32 cellular contexts compared by ENCODE assay signal in genomic region chr16:72285728-72286127, GRCh38.
DNase-seq lines count a peak whose midpoint lies in the region; ATAC-seq, FAIRE-seq and TF ChIP-seq lines count a peak whose summit lies in the region.
"Had no signal": no experiment of that assay in that cellular context is flagged by ENCODE, and none has a peak within 500 bp of the region (broad histone marks: within the 10 kb centered on the region; RNA-seq: fewer than 3 reads in every experiment).

No MANE protein-coding gene starts in this region.

- H3K4me3 ChIP-seq in HUES64 (ENCODE audit: low read length), result no peak overlapping the region
- H3K4me3 ChIP-seq in astrocyte (ENCODE audit: insufficient read depth, low read depth, low read length), result no peak overlapping the region
- no peak overlapping the region for H3K4me3 ChIP-seq in fibroblast of villous mesenchyme (ENCODE audit: low read depth, low read length)
- no peak overlapping the region for H3K4me3 ChIP-seq in upper lobe of right lung
- no peak overlapping the region for H3K4me3 ChIP-seq in neural progenitor cell
- H3K4me3 ChIP-seq: adrenal gland, esophagus muscularis mucosa, PC-9, right atrium auricular region had no signal

- H3K27me3 ChIP-seq in HUES64 (ENCODE audit: insufficient read depth, low read length) (no peaks in the 10 kb centered on the region), astrocyte (ENCODE audit: insufficient read depth, low read length) (no peaks in the 10 kb centered on the region), upper lobe of right lung (no peaks in the 10 kb centered on the region), neural progenitor cell (no peaks in the 10 kb centered on the region)
- H3K27me3 ChIP-seq: adrenal gland, esophagus muscularis mucosa, right atrium auricular region had no signal

- H3K9me3 Mint-ChIP-seq in astrocyte (ENCODE audit: unreplicated experiment) (peaks cover 3% of the 10 kb centered on the region), neural progenitor cell (no peaks in the 10 kb centered on the region)
- H3K9me3 Mint-ChIP-seq: activated naive CD4-positive, alpha-beta T cell treated with anti-CD3 and anti-CD28 coated beads for 36 hours; endodermal cell; nephron; type B pancreatic cell had no signal

- H3K9me3 ChIP-seq in HUES64 (ENCODE audit: insufficient read depth, low read depth, low read length) (no peaks in the 10 kb centered on the region), astrocyte (ENCODE audit: insufficient read depth, low read depth, low read length) (no peaks in the 10 kb centered on the region), upper lobe of right lung (no peaks in the 10 kb centered on the region), neural progenitor cell (ENCODE audit: low read depth) (no peaks in the 10 kb centered on the region)
- H3K9me3 ChIP-seq: adrenal gland, esophagus muscularis mucosa, right atrium auricular region had no signal

- peaks cover 4% of the 10 kb centered on the region for H3K36me3 Mint-ChIP-seq in astrocyte (ENCODE audit: low read depth, unreplicated experiment)
- peaks cover 6% of the 10 kb centered on the region for H3K36me3 Mint-ChIP-seq in neural progenitor cell
- H3K36me3 Mint-ChIP-seq: type B pancreatic cell had no signal

- no peak overlapping the region for H3K27ac Mint-ChIP-seq in astrocyte (ENCODE audit: unreplicated experiment)
- H3K27ac Mint-ChIP-seq in neural progenitor cell, result no peak overlapping the region
- H3K27ac Mint-ChIP-seq: activated naive CD4-positive, alpha-beta T cell treated with anti-CD3 and anti-CD28 coated beads for 36 hours; dendritic cell treated with granulocyte-macrophage colony-stimulating factor and Interleukin-4, amounts not matched to agents 40 ng/mL and 50 ng/mL, for 4 days; endodermal cell; nephron had no signal

- peak; percentile 23 for ATAC-seq in upper lobe of right lung
- ATAC-seq: HCT116 had no signal

- H3K4me1 Mint-ChIP-seq in astrocyte (ENCODE audit: low read depth, unreplicated experiment) (peaks cover 10% of the 10 kb centered on the region), neural progenitor cell (peaks cover 6% of the 10 kb centered on the region)
- H3K4me1 Mint-ChIP-seq: nephron had no signal

- H3K27me3 Mint-ChIP-seq in astrocyte (ENCODE audit: low read depth, unreplicated experiment) (no peaks in the 10 kb centered on the region), neural progenitor cell (ENCODE audit: insufficient read depth, low read depth) (peaks cover 3% of the 10 kb centered on the region)
- H3K27me3 Mint-ChIP-seq: dendritic cell treated with granulocyte-macrophage colony-stimulating factor and Interleukin-4, amounts not matched to agents 40 ng/mL and 50 ng/mL, for 4 days; type B pancreatic cell had no signal

- H4K20me1 ChIP-seq in astrocyte (ENCODE audit: insufficient read depth, low read length), result no peaks in the 10 kb centered on the region
- H4K20me1 ChIP-seq in neural progenitor cell (ENCODE audit: low read depth), result no peaks in the 10 kb centered on the region

- H3K9ac ChIP-seq in HUES64 (ENCODE audit: low read depth, low read length) (no peak overlapping the region), astrocyte (ENCODE audit: low read length) (no peak overlapping the region), neural progenitor cell (no peak overlapping the region)
- H3K9ac ChIP-seq: parathyroid adenoma had no signal

- no peak for FAIRE-seq in astrocyte (lab: Jason Lieb, UNC)
- FAIRE-seq: GM19239, keratinocyte had no signal

- H3K4me1 ChIP-seq in HUES64 (ENCODE audit: insufficient read depth, low read length), result peaks cover 17% of the 10 kb centered on the region
- peaks cover 1% of the 10 kb centered on the region for H3K4me1 ChIP-seq in astrocyte (ENCODE audit: insufficient read depth, low read length)
- no peaks in the 10 kb centered on the region for H3K4me1 ChIP-seq in upper lobe of right lung
- H3K4me1 ChIP-seq in neural progenitor cell, result no peaks in the 10 kb centered on the region
- H3K4me1 ChIP-seq: adrenal gland, parathyroid adenoma, right atrium auricular region had no signal

- H3K4me3 Mint-ChIP-seq in astrocyte (ENCODE audit: unreplicated experiment), result no peak overlapping the region
- no peak overlapping the region for H3K4me3 Mint-ChIP-seq in neural progenitor cell
- H3K4me3 Mint-ChIP-seq: activated naive CD4-positive, alpha-beta T cell treated with anti-CD3 and anti-CD28 coated beads for 36 hours; dendritic cell treated with granulocyte-macrophage colony-stimulating factor and Interleukin-4, amounts not matched to agents 40 ng/mL and 50 ng/mL, for 4 days; endodermal cell; nephron; type B pancreatic cell had no signal

- H3K36me3 ChIP-seq in HUES64 (ENCODE audit: insufficient read depth, low read length), result no peaks in the 10 kb centered on the region
- no peaks in the 10 kb centered on the region for H3K36me3 ChIP-seq in astrocyte (ENCODE audit: insufficient read depth, low read length)
- no peaks in the 10 kb centered on the region for H3K36me3 ChIP-seq in upper lobe of right lung
- no peaks in the 10 kb centered on the region for H3K36me3 ChIP-seq in neural progenitor cell
- H3K36me3 ChIP-seq: adrenal gland, esophagus muscularis mucosa, right atrium auricular region had no signal

- H3K27ac ChIP-seq in HUES64 (ENCODE audit: low read depth, low read length) (peak overlapping the region; percentile 42; the same call in 1 of the 2 replicates), astrocyte (ENCODE audit: low read depth, low read length) (no peak overlapping the region), upper lobe of right lung (no peak overlapping the region), neural progenitor cell (no peak overlapping the region)
- H3K27ac ChIP-seq: adrenal gland, C4-2B, esophagus muscularis mucosa, parathyroid adenoma, PC-9, right atrium auricular region had no signal

- H2AFZ ChIP-seq in astrocyte (ENCODE audit: low read depth, low read length) (no peak overlapping the region), neural progenitor cell (replicated peaks) (no peak overlapping the region)
- H2AFZ ChIP-seq: parathyroid adenoma, PC-9 had no signal

- TF ChIP-seq CTCF in astrocyte (IDR thresholded peaks at IDR 0.05; ENCODE audit: insufficient read depth, low read depth, low read length), result no peak
- TF ChIP-seq CTCF in fibroblast of villous mesenchyme (IDR thresholded peaks at IDR 0.05; ENCODE audit: insufficient read depth, low read depth, low read length), result no peak
- no peak for TF ChIP-seq CTCF in upper lobe of right lung (IDR thresholded peaks at IDR 0.05)
- TF ChIP-seq CTCF in neural progenitor cell (IDR thresholded peaks at IDR 0.05), result no peak

- no peaks in the 10 kb centered on the region for H3K79me2 ChIP-seq in astrocyte (ENCODE audit: insufficient read depth, low read length)
- H3K79me2 ChIP-seq in neural progenitor cell (ENCODE audit: low read depth), result no peaks in the 10 kb centered on the region
- H3K79me2 ChIP-seq: parathyroid adenoma had no signal

- no peaks in the 10 kb centered on the region for H3F3A ChIP-seq in neural progenitor cell (ENCODE audit: low read depth)

- DNase-seq in astrocyte (ENCODE audit: low read depth), result peak; percentile 14
- peak; percentile 7 for DNase-seq in fibroblast of villous mesenchyme (ENCODE audit: low read depth)
- no peak for DNase-seq in upper lobe of right lung
- no peak for DNase-seq in neural progenitor cell (ENCODE audit: low spot score)
- DNase-seq in germinal center (ENCODE audit: low spot score), result no peak
- DNase-seq in NCI-H82 treated with DMSO at 0.1 percent for 48 hours (lab: John Stamatoyannopoulos, UW; ENCODE audit: unreplicated experiment), result no peak
- DNase-seq: activated CD4-positive, alpha-beta T cell treated with anti-CD3 and anti-CD28 coated beads, Interleukin-2, amount 50 U/mL, for 4 hours; activated CD4-positive, CD25-positive, alpha-beta regulatory T cell; activated naive CD4-positive, alpha-beta T cell treated with anti-CD3 and anti-CD28 coated beads for 36 hours; adrenal gland; DMS79; GF-D8; NCI-H1092 treated with DMSO at 0.1 percent for 48 hours; NCI-H187 treated with DMSO at 0.1 percent for 48 hours; NCI-H2171 treated with DMSO at 0.1 percent for 48 hours; NCI-H524; NK-92 treated with Interleukin-12 subunit alpha and Interleukin-12 subunit beta, amount 100 ng/mL, for 24 hours; PC-9; Right ventricle myocardium superior; T1000 had no signal

- H3K4me2 ChIP-seq in astrocyte (ENCODE audit: low read length), result no peak overlapping the region
- H3K4me2 ChIP-seq in neural progenitor cell, result no peak overlapping the region
- H3K4me2 ChIP-seq: PC-9 had no signal

- intact Hi-C loops in upper lobe of right lung (cut with DNase I), result no loop called here

- 85% methylated on average over 5 of the region's 6 CpGs for WGBS in HUES64

Comparison
In these comparisons a context has a peak if more than half of its experiments do, and no peak if none do; other contexts are left out.
1. DNase-seq: peak in astrocyte (single experiment) and fibroblast of villous mesenchyme (single experiment); none in upper lobe of right lung (single experiment), neural progenitor cell (single experiment), germinal center (single experiment) and NCI-H82 treated with DMSO at 0.1 percent for 48 hours (single experiment).